29 cellular contexts compared by ENCODE assay signal in genomic region chrX:46140272-46140671, GRCh38.
DNase-seq lines count a peak whose midpoint lies in the region; ATAC-seq and TF ChIP-seq lines count a peak whose summit lies in the region.
"Had no signal": no experiment of that assay in that cellular context is flagged by ENCODE, and none has a peak within 500 bp of the region (broad histone marks: within the 10 kb centered on the region; RNA-seq: fewer than 3 reads in every experiment).

No MANE protein-coding gene starts in this region.

- no peaks in the 10 kb centered on the region for H3K36me3 ChIP-seq in SJCRH30
- H3K36me3 ChIP-seq: cardiac muscle cell, right atrium auricular region, spleen, thoracic aorta, uterus had no signal

- no peak overlapping the region for H3K27ac ChIP-seq in SJCRH30
- H3K27ac ChIP-seq: 22Rv1, cardiac muscle cell, coronary artery, parathyroid adenoma, right atrium auricular region, spleen, thoracic aorta, uterus had no signal

- peak; percentile 35 to 73 for ATAC-seq in activated CD4-positive, CD25-positive, alpha-beta regulatory T cell treated with anti-CD3 and anti-CD28 coated beads, Interleukin-2, amount 50 U/mL, for 24 hours
- ATAC-seq: activated T-helper 17 cell treated with anti-CD3 and anti-CD28 coated beads, Interleukin-2, amount 50 U/mL, for 72 hours; left lobe of liver; T-cell had no signal

- H3K4me1 ChIP-seq in SJCRH30: no peaks in the 10 kb centered on the region
- H3K4me1 ChIP-seq: parathyroid adenoma, right atrium auricular region, spleen, uterus had no signal

- no peak overlapping the region for H3K4me3 ChIP-seq in choroid plexus epithelial cell (ENCODE audit: low read depth, low read length)
- no peak overlapping the region for H3K4me3 ChIP-seq in SJCRH30
- H3K4me3 ChIP-seq: cardiac muscle cell, coronary artery, right atrium auricular region, spleen, thoracic aorta, uterus had no signal

- no peak for TF ChIP-seq CTCF in choroid plexus epithelial cell (conservative IDR thresholded peaks at IDR 0.05; ENCODE audit: low read depth, low read length)

- no peaks in the 10 kb centered on the region for H3K9me3 ChIP-seq in SJCRH30 (replicated peaks)
- H3K9me3 ChIP-seq: thoracic aorta, uterus had no signal

- H3K27me3 ChIP-seq in SJCRH30: no peaks in the 10 kb centered on the region
- H3K27me3 ChIP-seq: cardiac muscle cell, right atrium auricular region, spleen had no signal

- no peak for DNase-seq in activated CD4-positive, CD25-positive, alpha-beta regulatory T cell (lab: John Stamatoyannopoulos, UW)
- DNase-seq in stimulated activated CD4-positive, alpha-beta T cell treated with anti-CD3 and anti-CD28 coated beads, Interleukin-15, amount 100 ng/mL, for 24 hours: peak; percentile 4
- DNase-seq in stimulated activated CD4-positive, alpha-beta T cell treated with anti-CD3 and anti-CD28 coated beads, Interleukin-2, amount 100 ng/mL, for 24 hours: no peak
- peak; percentile 1 for DNase-seq in choroid plexus epithelial cell (ENCODE audit: low read depth)
- DNase-seq in renal cortical epithelial cell (ENCODE audit: low read depth): peak; percentile 72
- DNase-seq in SJCRH30: no peak
- no peak for DNase-seq in NCI-H82 (lab: John Stamatoyannopoulos, UW)
- DNase-seq: amniotic stem cell; effector memory CD4-positive, alpha-beta T cell; hypothalamus; immature natural killer cell; KG1; mesenchymal stem cell; NCI-H1417 treated with DMSO at 0.1 percent for 48 hours; NCI-H2081 treated with DMSO at 0.1 percent for 48 hours; NCI-H774; spleen; stimulated activated naive CD4-positive, alpha-beta T cell; T-cell; uterus had no signal

Comparison
In these comparisons a context has a peak if more than half of its experiments do, and no peak if none do; other contexts are left out.
1. DNase-seq: peak in stimulated activated CD4-positive, alpha-beta T cell treated with anti-CD3 and anti-CD28 coated beads, Interleukin-15, amount 100 ng/mL, for 24 hours (single experiment), choroid plexus epithelial cell (single experiment) and renal cortical epithelial cell (single experiment); none in activated CD4-positive, CD25-positive, alpha-beta regulatory T cell (0 of 4), stimulated activated CD4-positive, alpha-beta T cell treated with anti-CD3 and anti-CD28 coated beads, Interleukin-2, amount 100 ng/mL, for 24 hours (0 of 2), SJCRH30 (0 of 2) and NCI-H82 (single experiment).